ENCODE assay signal across 8 cellular contexts in genomic region chr5:36723921-36724320, GRCh38.
DNase-seq lines count a peak whose midpoint lies in the region; ATAC-seq and TF ChIP-seq lines count a peak whose summit lies in the region.

No MANE protein-coding gene starts in this region.

- peak; percentile 49 for DNase-seq in medulla oblongata (ENCODE audit: extremely low spot score)
- no peak for DNase-seq in T-helper 1 cell
- no peak for DNase-seq in type B pancreatic cell (ENCODE audit: extremely low spot score, unreplicated experiment)
- no peak for DNase-seq in globus pallidus (ENCODE audit: low spot score)
- no peak for DNase-seq in gastrocnemius medialis

- no peaks in the 10 kb centered on the region for H3K4me1 Mint-ChIP-seq in type B pancreatic cell (ENCODE audit: unreplicated experiment)

- no peak overlapping the region for H3K27ac ChIP-seq in gastrocnemius medialis

- no peak overlapping the region for H3K4me3 Mint-ChIP-seq in type B pancreatic cell

- no peaks in the 10 kb centered on the region for H3K36me3 Mint-ChIP-seq in type B pancreatic cell

- H3K9me3 Mint-ChIP-seq in type B pancreatic cell: no peaks in the 10 kb centered on the region

- H3K9me3 ChIP-seq in gastrocnemius medialis: no peaks in the 10 kb centered on the region

- peak; percentile 36 for ATAC-seq in GM18508 (IDR thresholded peaks at IDR 0.05; ENCODE audit: insufficient read depth, unreplicated experiment)
- peak; percentile 51 for ATAC-seq in GM21423 (IDR thresholded peaks at IDR 0.05; ENCODE audit: unreplicated experiment)
- ATAC-seq in HG03521 (IDR thresholded peaks at IDR 0.05; ENCODE audit: unreplicated experiment): peak; percentile 29
- ATAC-seq in gastrocnemius medialis: no peak

- no peaks in the 10 kb centered on the region for H3K4me1 ChIP-seq in gastrocnemius medialis

- peaks cover 16% of the 10 kb centered on the region for H3K27me3 Mint-ChIP-seq in type B pancreatic cell

- H3K4me3 ChIP-seq in gastrocnemius medialis: no peak overlapping the region

- H3K36me3 ChIP-seq in gastrocnemius medialis: no peaks in the 10 kb centered on the region

- H3K27ac Mint-ChIP-seq in type B pancreatic cell: no peak overlapping the region

- intact Hi-C loops in gastrocnemius medialis (cut with DNase I; ENCODE audit: low total_unique reads): no loop called here

- in situ Hi-C loops in gastrocnemius medialis (cut with MboI; ENCODE audit: low sequenced_read_pairs in 4 of 4): no loop called here

- TF ChIP-seq POLR2A in gastrocnemius medialis (IDR thresholded peaks at IDR 0.05): no peak

- no peaks in the 10 kb centered on the region for H3K27me3 ChIP-seq in gastrocnemius medialis

- TF ChIP-seq CTCF in type B pancreatic cell (conservative IDR thresholded peaks at IDR 0.05) (no peak), gastrocnemius medialis (IDR thresholded peaks at IDR 0.05 in 4 of 5, conservative IDR thresholded peaks at IDR 0.05 in 1 of 5) (no peak)

Comparison
In these comparisons a context has a peak if more than half of its experiments do, and no peak if none do; other contexts are left out.
1. ATAC-seq: peak in GM18508 (single experiment), GM21423 (single experiment) and HG03521 (single experiment); none in gastrocnemius medialis (0 of 2).